8 cellular contexts compared by ENCODE assay signal in the genomic region with DNA sequence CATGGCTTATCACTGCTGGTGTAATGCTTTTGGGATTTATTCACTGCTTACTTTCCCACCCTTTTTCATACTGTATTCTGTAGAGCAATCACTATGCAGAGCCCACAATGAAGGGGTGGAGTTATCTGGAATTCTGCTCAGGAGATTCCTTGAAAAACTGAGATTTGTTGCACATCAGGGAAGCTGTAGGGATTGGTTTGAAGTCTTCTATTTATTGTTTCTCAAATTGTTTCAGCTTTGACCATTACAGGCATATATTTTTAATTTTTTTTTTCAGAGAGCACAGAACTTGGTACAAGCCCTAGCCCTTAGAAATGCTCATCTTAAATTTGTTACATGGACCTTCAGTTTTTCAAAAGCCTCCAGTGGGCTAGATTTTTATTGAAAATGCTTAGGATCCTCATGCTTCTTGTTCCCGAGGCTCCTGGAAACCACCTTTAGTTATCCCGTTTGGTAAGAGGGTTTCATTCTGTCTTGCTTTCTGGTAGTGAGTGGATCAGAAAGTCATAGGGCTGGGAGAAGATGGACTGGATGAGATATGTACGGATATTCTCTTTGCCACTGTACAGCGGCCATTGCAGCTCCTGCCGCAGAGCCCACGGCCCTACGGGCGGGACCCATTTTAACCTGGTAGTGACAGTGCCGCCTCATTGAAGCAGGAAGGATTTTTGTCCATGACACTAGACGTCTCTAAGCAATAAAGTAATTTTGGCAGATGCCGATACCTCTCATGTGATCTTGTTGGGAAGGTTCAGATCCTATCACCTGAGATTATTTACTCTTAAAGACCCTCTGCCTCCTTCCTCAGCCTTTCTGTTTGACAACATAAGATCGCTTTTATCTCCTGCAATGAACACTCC. TPM values are rescaled to one million over a fixed set of nuclear protein-coding genes. Genes with fewer than 3 reads are reported as not detected.
DNase-seq lines count a peak whose midpoint lies in the region; ATAC-seq and TF ChIP-seq lines count a peak whose summit lies in the region.

No MANE protein-coding gene starts in this region.

- H3K4me1 ChIP-seq in Caco-2 (no peaks in the 10 kb centered on the region), fibroblast of lung (ENCODE audit: control insufficient read depth, extremely low read depth, insufficient read depth, low read length) (no peaks in the 10 kb centered on the region), psoas muscle (peaks cover 10% of the 10 kb centered on the region)

- H3K36me3 ChIP-seq in Caco-2 (ENCODE audit: control insufficient read depth, insufficient read depth, low read length): no peaks in the 10 kb centered on the region
- H3K36me3 ChIP-seq in fibroblast of lung (ENCODE audit: control insufficient read depth, insufficient read depth, low read length): no peaks in the 10 kb centered on the region
- no peaks in the 10 kb centered on the region for H3K36me3 ChIP-seq in psoas muscle (ENCODE audit: insufficient read depth in 1 of 2, low read depth in 1 of 2)

- TF ChIP-seq CTCF in Caco-2 (IDR thresholded peaks at IDR 0.05; ENCODE audit: insufficient read depth in 1 of 2, low read depth in 1 of 2, low read length in 1 of 2, severe bottlenecking in 1 of 2, unreplicated experiment in 1 of 2) (no peak), fibroblast of lung (conservative IDR thresholded peaks at IDR 0.05 in 1 of 2, IDR thresholded peaks at IDR 0.05 in 1 of 2; ENCODE audit: low read depth in 1 of 2, low read length in 2 of 2) (no peak), psoas muscle (IDR thresholded peaks at IDR 0.05) (no peak)

- H3K27me3 Mint-ChIP-seq in Caco-2 (ENCODE audit: insufficient read depth, unreplicated experiment) (no peaks in the 10 kb centered on the region), T-cell (peaks cover 19 to 28% of the 10 kb centered on the region in 2 donors)

- ATAC-seq in HG03520 (IDR thresholded peaks at IDR 0.05; ENCODE audit: unreplicated experiment) (peak; percentile 39), T-cell (replicated peaks in 1 of 4) (peak in 2 of 4 experiments; percentile 42 to 53), psoas muscle (peak in 2 of 4 donors; percentile 50 to 65), HG02623 (IDR thresholded peaks at IDR 0.05; ENCODE audit: unreplicated experiment) (no peak), GM19397 (IDR thresholded peaks at IDR 0.05; ENCODE audit: unreplicated experiment) (no peak)

- peak overlapping the region; percentile 14 for H2AFZ ChIP-seq in fibroblast of lung (ENCODE audit: low read length)

- H3K27ac Mint-ChIP-seq in Caco-2 (ENCODE audit: unreplicated experiment) (peak overlapping the region; percentile 94), T-cell (peak overlapping the region; percentile 60 to 71)

- WGBS in psoas muscle, 3 donors: 29 to 37% (median 34%) methylated on average over 12 of the region's 12 CpGs

- H3K4me2 ChIP-seq in fibroblast of lung (ENCODE audit: extremely low read depth, insufficient read depth, low read length): peak overlapping the region; percentile 67

- H3K4me3 ChIP-seq in Caco-2 (ENCODE audit: low read depth, low read length) (peak overlapping the region; percentile 81), fibroblast of lung (replicated peaks in 1 of 4; ENCODE audit: control extremely low read depth in 1 of 4, insufficient read depth in 1 of 4, low read depth in 3 of 4, low read length in 4 of 4) (peak overlapping the region; percentile 78 to 89 (median 84)), psoas muscle (peak overlapping the region; percentile 80)

- H3K9me3 ChIP-seq in Caco-2: no peaks in the 10 kb centered on the region
- H3K9me3 ChIP-seq in fibroblast of lung (ENCODE audit: control insufficient read depth, insufficient read depth, low read depth, low read length): no peaks in the 10 kb centered on the region
- no peaks in the 10 kb centered on the region for H3K9me3 ChIP-seq in psoas muscle

- H3K9me3 Mint-ChIP-seq in Caco-2 (ENCODE audit: unreplicated experiment) (no peaks in the 10 kb centered on the region), T-cell (no peaks in the 10 kb centered on the region)

- peaks cover 13% of the 10 kb centered on the region for H3K36me3 Mint-ChIP-seq in Caco-2 (ENCODE audit: insufficient read depth, unreplicated experiment)
- no peaks in the 10 kb centered on the region for H3K36me3 Mint-ChIP-seq in T-cell

- H3K4me1 Mint-ChIP-seq in Caco-2 (ENCODE audit: low read depth, unreplicated experiment) (no peaks in the 10 kb centered on the region), T-cell (peaks cover 16 to 27% (median 20%) of the 10 kb centered on the region in 3 donors)

- H3K79me2 ChIP-seq in fibroblast of lung (ENCODE audit: control insufficient read depth, insufficient read depth, low read length): no peaks in the 10 kb centered on the region

- CTCF ChIA-PET in Caco-2 (lab: Charles Lee) (interaction anchor here (0.9 to 2.0 kb wide), 13 partner anchors 12 to 341 kb away, joined by 3 to 35 read pairs (median 5); no protein-coding TSS in a partner anchor), T-cell (lab: Charles Lee) (interaction anchor here (0.6 to 2.0 kb wide), 14 partner anchors 13 to 377 kb away, joined by 3 to 22 read pairs (median 5); a partner anchor contains a TSS)

- intact Hi-C loops in Caco-2 (cut with micrococcal nuclease; ENCODE audit: unreplicated experiment) (loop anchor here (1.0 to 2.0 kb wide), 5 partner anchors 50 to 330 kb away; no protein-coding TSS in a partner anchor), psoas muscle (cut with DNase I) (loop anchor here in 1 of 2 donors (2.0 to 5.0 kb wide), 2 partner anchors 235 to 379 kb away; no protein-coding TSS in a partner anchor)

- POLR2A ChIA-PET in Caco-2 (lab: Charles Lee) (no interaction called here), T-cell (lab: Charles Lee) (interaction anchor here in 1 of 2 donors (0.6 kb wide), 1 partner anchor 39 kb away, joined by 5 read pairs; no protein-coding TSS in a partner anchor)

- H4K20me1 ChIP-seq in fibroblast of lung (ENCODE audit: control insufficient read depth, extremely low read depth, insufficient read depth, low read length): no peaks in the 10 kb centered on the region

- BruUV-seq in Caco-2 (replicated peaks; lab: Mats Ljungman, UMichigan): no TSS peak

- no peak overlapping the region for H3K9ac ChIP-seq in fibroblast of lung (ENCODE audit: insufficient read depth, low read length)

- H3K27ac ChIP-seq in fibroblast of lung (ENCODE audit: insufficient read depth, low read length): no peak overlapping the region
- H3K27ac ChIP-seq in psoas muscle: peak overlapping the region; percentile 75

- peak in 1 of 2 experiments; percentile 27 for DNase-seq in Caco-2
- DNase-seq in T-cell: no peak
- no peak for DNase-seq in fibroblast of lung (ENCODE audit: low read depth in 2 of 2)
- no peak for DNase-seq in psoas muscle
- no peak for DNase-seq in 8988T

- H3K27me3 ChIP-seq in Caco-2 (replicated peaks; ENCODE audit: control insufficient read depth, insufficient read depth, low read length) (no peaks in the 10 kb centered on the region), fibroblast of lung (ENCODE audit: control insufficient read depth, insufficient read depth, low read length) (no peaks in the 10 kb centered on the region), psoas muscle (ENCODE audit: insufficient read depth in 3 of 3, low read length in 2 of 3) (peaks cover 0 to 11% (median 2%) of the 10 kb centered on the region in 3 donors)

- H3K4me3 Mint-ChIP-seq in Caco-2 (ENCODE audit: unreplicated experiment): peak overlapping the region; percentile 85
- peak overlapping the region; percentile 86 to 99 (median 90) for H3K4me3 Mint-ChIP-seq in T-cell

RNA-seq across cellular contexts. Expression of a gene that starts 45.3 kb away (rescaled TPM):
- total RNA-seq in Caco-2 (2022): 3.9 and 4.4 TPM in 2 replicates
- total RNA-seq in T-cell: 10 to 100 TPM; 11.2 to 14.3 (median 12.5) TPM
- total RNA-seq in fibroblast of lung: 9.0 and 9.4 TPM in 2 replicates
- 4.3 and 5.2 TPM in 2 replicates for polyA plus RNA-seq in fibroblast of lung
- polyA plus RNA-seq in fibroblast of lung (2012): 3.2 and 3.3 TPM in 2 replicates
- 0.74 and 0.75 TPM in 2 replicates for polyA minus RNA-seq in fibroblast of lung (ENCODE audit: low replicate concordance)
- total RNA-seq in psoas muscle: 1 to 10 TPM; 4.2 to 4.9 (median 4.5) TPM
- 1 to 10 TPM; 2.3 to 5.7 (median 2.9) TPM for polyA plus RNA-seq in psoas muscle
